ENCODE assay signal across 25 cellular contexts in the genomic region with DNA sequence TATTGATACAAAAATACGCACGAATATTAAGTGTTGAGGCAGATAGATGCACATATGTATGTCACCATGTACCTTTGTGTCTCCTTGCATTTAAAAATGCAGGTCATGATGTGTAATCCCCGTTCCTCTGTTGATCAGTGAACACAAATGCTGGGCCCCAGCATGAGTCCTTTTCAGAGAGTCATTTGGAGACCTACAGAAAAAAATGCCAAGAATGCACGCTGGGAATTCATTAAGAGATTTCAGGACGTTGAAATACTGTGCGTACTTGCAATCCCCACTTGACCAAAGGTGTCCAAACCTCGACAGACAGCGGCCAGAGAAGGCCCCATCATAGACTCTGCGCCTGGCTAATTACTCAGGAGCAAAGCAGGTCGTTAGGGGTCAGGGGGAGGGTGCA.
DNase-seq lines count a peak whose midpoint lies in the region; ATAC-seq and TF ChIP-seq lines count a peak whose summit lies in the region.
"Had no signal": no experiment of that assay in that cellular context is flagged by ENCODE, and none has a peak within 500 bp of the region (broad histone marks: within the 10 kb centered on the region; RNA-seq: fewer than 3 reads in every experiment).

No MANE protein-coding gene starts in this region.

- no CpG with 5 or more reads among the region's 10 CpGs for WGBS in iPS DF 6.9 (ENCODE audit: insufficient coverage, insufficient read length)

- H3K4me3 ChIP-seq in GM23338 (no peak overlapping the region), iPS DF 6.9 (ENCODE audit: low read length) (no peak overlapping the region), retinal pigment epithelial cell (ENCODE audit: low read length) (no peak overlapping the region)
- H3K4me3 ChIP-seq: BLaER1, GM23248, PC-9, SJCRH30 had no signal

- H3K27ac ChIP-seq in GM23338 (ENCODE audit: low read depth) (no peak overlapping the region), iPS DF 6.9 (ENCODE audit: low read length) (no peak overlapping the region)
- H3K27ac ChIP-seq: BLaER1, GM23248, PC-9, SJCRH30 had no signal

- H3K27me3 ChIP-seq in GM23338 (ENCODE audit: insufficient read depth) (no peaks in the 10 kb centered on the region), iPS DF 6.9 (ENCODE audit: control insufficient read depth, insufficient read depth, low read length) (no peaks in the 10 kb centered on the region)
- H3K27me3 ChIP-seq: BLaER1, SJCRH30 had no signal

- H3K9me3 ChIP-seq in iPS DF 6.9 (ENCODE audit: control insufficient read depth, insufficient read depth, low read length), result no peaks in the 10 kb centered on the region
- H3K9me3 ChIP-seq: BLaER1, SJCRH30 had no signal

- no peaks in the 10 kb centered on the region for H4K20me1 ChIP-seq in GM23338 (replicated peaks; ENCODE audit: insufficient read depth)
- H4K20me1 ChIP-seq: BLaER1 had no signal

- peak; percentile 69 for DNase-seq in GM23338 (ENCODE audit: low spot score)
- peak; percentile 65 for DNase-seq in cerebellar cortex (ENCODE audit: low spot score)
- DNase-seq in iPS DF 6.9 (ENCODE audit: low read depth, low spot score), result peak; percentile 9
- peak; percentile 26 for DNase-seq in retinal pigment epithelial cell (ENCODE audit: low read depth)
- DNase-seq in CD14-positive monocyte (ENCODE audit: low spot score), result no peak
- no peak for DNase-seq in NCI-H1092 treated with DMSO at 0.1 percent for 48 hours (lab: John Stamatoyannopoulos, UW)
- DNase-seq in iPS-NIHi11 (ENCODE audit: low spot score), result no peak
- DNase-seq: CD4-positive, alpha-beta T cell; COR-L47; DMS53; GF-D8; GM23248; HCEC 1CT; Karpas-422; NCI-H1092; NCI-H1436; NCI-H187 treated with DMSO at 0.1 percent for 48 hours; NCI-H446; NCI-H524 treated with DMSO at 0.1 percent for 48 hours; NCI-H774; PC-9; SJCRH30 had no signal

- H3F3A ChIP-seq in GM23338 (replicated peaks; ENCODE audit: low read depth), result no peaks in the 10 kb centered on the region

- H3K4me3 Mint-ChIP-seq in GM23338, result no peak overlapping the region
- no peak overlapping the region for H3K4me3 Mint-ChIP-seq in CD14-positive monocyte
- H3K4me3 Mint-ChIP-seq: CD4-positive, alpha-beta T cell had no signal

- H3K4me1 ChIP-seq in GM23338 (ENCODE audit: insufficient read depth), result peaks cover 21% of the 10 kb centered on the region
- H3K4me1 ChIP-seq in iPS DF 6.9 (ENCODE audit: control insufficient read depth, insufficient read depth, low read length), result peaks cover 3% of the 10 kb centered on the region; the same call in 1 of the 2 replicates
- H3K4me1 ChIP-seq: SJCRH30 had no signal

- 0 out of 2 replicates have a peak overlapping the region, but pooled peaks have one; percentile 45 for H3K4me2 ChIP-seq in GM23338
- H3K4me2 ChIP-seq: BLaER1, PC-9 had no signal

- intact Hi-C loops in CD14-positive monocyte (cut with micrococcal nuclease), result no loop called here

- H3K9me2 ChIP-seq in GM23338 (ENCODE audit: insufficient read depth), result peaks cover 5% of the 10 kb centered on the region; the same call in 1 of the 2 replicates

- H2AFZ ChIP-seq in GM23338, result no peak overlapping the region
- H2AFZ ChIP-seq: GM23248, PC-9 had no signal

- H3K4me1 Mint-ChIP-seq in GM23338 (peaks cover 24% of the 10 kb centered on the region; the same call in 2 of the 3 replicates), CD14-positive monocyte (peaks cover 13% of the 10 kb centered on the region)

- no peak for TF ChIP-seq CTCF in GM23338 (conservative IDR thresholded peaks at IDR 0.05; ENCODE audit: low read depth in 2 of 2)
- no peak for TF ChIP-seq CTCF in retinal pigment epithelial cell (conservative IDR thresholded peaks at IDR 0.05; ENCODE audit: low read depth, low read length)
- TF ChIP-seq CTCF in CD14-positive monocyte (IDR thresholded peaks at IDR 0.05), result no peak

- no peaks in the 10 kb centered on the region for H3K79me2 ChIP-seq in GM23338 (replicated peaks; ENCODE audit: insufficient read depth)

- H3K9me3 Mint-ChIP-seq in GM23338, result no peaks in the 10 kb centered on the region
- no peaks in the 10 kb centered on the region for H3K9me3 Mint-ChIP-seq in CD14-positive monocyte
- H3K9me3 Mint-ChIP-seq: CD4-positive, alpha-beta T cell had no signal

- H3K27ac Mint-ChIP-seq in GM23338, result peak overlapping the region; percentile 48; the same call in 1 of the 2 replicates
- no peak overlapping the region for H3K27ac Mint-ChIP-seq in CD14-positive monocyte
- H3K27ac Mint-ChIP-seq: CD4-positive, alpha-beta T cell had no signal

- H3K27me3 Mint-ChIP-seq in GM23338 (ENCODE audit: insufficient read depth, low read depth, poor library complexity) (peaks cover 4% of the 10 kb centered on the region), CD14-positive monocyte (ENCODE audit: low read depth in 3 of 3) (peaks cover 0 to 3% (median 0%) of the 10 kb centered on the region in 3 donors)
- H3K27me3 Mint-ChIP-seq: CD4-positive, alpha-beta T cell had no signal

- H3K36me3 ChIP-seq in GM23338 (ENCODE audit: insufficient read depth) (no peaks in the 10 kb centered on the region), iPS DF 6.9 (ENCODE audit: control insufficient read depth, insufficient read depth, low read length) (no peaks in the 10 kb centered on the region)
- H3K36me3 ChIP-seq: BLaER1, SJCRH30 had no signal

- H3K36me3 Mint-ChIP-seq in GM23338 (ENCODE audit: low read depth), result no peaks in the 10 kb centered on the region
- H3K36me3 Mint-ChIP-seq in CD14-positive monocyte, result no peaks in the 10 kb centered on the region

- ATAC-seq in GM23338, result peak; percentile 44; the same call in 2 of the 3 replicates
- ATAC-seq: Right ventricle myocardium inferior, SK-N-SH treated with all-trans-retinoic acid at 6 μM for 48 hours had no signal

TF ChIP-seq in GM23338, 12 proteins besides CTCF, POLR2A, EP300 and RAD21:
- TF ChIP-seq EZH2 (IDR thresholded peaks at IDR 0.05; ENCODE audit: low read depth, unreplicated experiment) (no peak), POLR2AphosphoS5 (IDR thresholded peaks at IDR 0.05; ENCODE audit: low read depth) (no peak), NANOG (IDR thresholded peaks at IDR 0.05; ENCODE audit: borderline replicate concordance) (no peak), JUNB (IDR thresholded peaks at IDR 0.05; ENCODE audit: unreplicated experiment) (no peak), ZNF331 (CRISPR knock-in tag; IDR thresholded peaks at IDR 0.05; ENCODE audit: low read depth) (no peak), STAT1 (IDR thresholded peaks at IDR 0.05; ENCODE audit: unreplicated experiment) (no peak), CREB1 (CRISPR knock-in tag; IDR thresholded peaks at IDR 0.05; ENCODE audit: low read depth) (no peak)

Comparison
In these comparisons a context has a peak if more than half of its experiments do, and no peak if none do; other contexts are left out.
1. DNase-seq: peak in GM23338 (single experiment), cerebellar cortex (single experiment), iPS DF 6.9 (single experiment) and retinal pigment epithelial cell (single experiment); none in CD14-positive monocyte (single experiment), NCI-H1092 treated with DMSO at 0.1 percent for 48 hours (single experiment) and iPS-NIHi11 (single experiment).